In the genomic region with DNA sequence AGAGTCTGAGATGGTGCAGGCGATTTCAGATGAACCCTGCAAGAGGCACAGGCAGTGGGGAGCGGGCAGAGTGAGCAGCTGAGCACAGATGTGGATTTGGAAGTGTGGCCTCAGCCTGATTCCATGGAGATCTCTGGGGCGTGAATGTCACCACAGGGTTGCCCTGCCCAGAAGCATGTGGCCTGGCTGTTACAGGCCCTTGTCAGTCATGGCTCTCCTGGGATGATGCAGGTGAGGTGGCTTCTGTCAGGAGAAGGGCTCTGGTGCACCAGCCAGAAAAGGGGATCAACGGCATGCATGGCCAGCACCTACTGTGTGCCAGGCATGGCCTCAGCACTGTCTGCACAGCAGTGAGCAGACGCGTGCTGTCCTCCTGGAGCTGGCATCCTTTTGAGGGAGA, we compare ENCODE assay signal across 24 cellular contexts. TPM values are rescaled to one million over a fixed set of nuclear protein-coding genes. Genes with fewer than 3 reads are reported as not detected.
A peak's percentile ranks its signal among the peaks of the same experiment; 100 is the strongest.
DNase-seq lines count a peak whose midpoint lies in the region; TF ChIP-seq lines count a peak whose summit lies in the region.
"Had no signal": no experiment of that assay in that cellular context is flagged by ENCODE, and none has a peak within 500 bp of the region (broad histone marks: within the 10 kb centered on the region; RNA-seq: fewer than 3 reads in every experiment).

No MANE protein-coding gene starts in this region.

- peak; percentile 10 for DNase-seq in activated T-cell treated with anti-CD3 and anti-CD28 coated beads, Interleukin-2, amount 50 U/mL, for 1 hour
- DNase-seq in activated T-cell treated with anti-CD3 and anti-CD28 coated beads, Interleukin-2, amount 50 U/mL, for 24 hours = no peak
- DNase-seq in myocyte (ENCODE audit: low read depth) = peak; percentile 10
- no peak for DNase-seq in tibial nerve (ENCODE audit: low spot score in 2 of 2)
- DNase-seq in GDM1 (lab: John Stamatoyannopoulos, UW) = no peak
- no peak for DNase-seq in SKM-1 treated with dmso at 0.1 percent for 144 hours (lab: John Stamatoyannopoulos, UW; ENCODE audit: unreplicated experiment)
- DNase-seq in OCI-M2 (lab: John Stamatoyannopoulos, UW; ENCODE audit: unreplicated experiment) = no peak
- DNase-seq: AML-193, COR-L47, H7, HFFc6, IMR-90, Karpas-422, MM.1S, NCI-H1092, NCI-H1436 treated with DMSO at 0.1 percent for 48 hours, NCI-H2029, NCI-H345, NCI-H524 treated with DMSO at 0.1 percent for 48 hours, PC-9 had no signal

- H3K27me3 Mint-ChIP-seq in activated T-cell treated with anti-CD3 and anti-CD28 coated beads, Interleukin-2, amount 50 U/mL, for 24 hours = no peaks in the 10 kb centered on the region

- H3K27ac Mint-ChIP-seq in activated T-cell treated with anti-CD3 and anti-CD28 coated beads, Interleukin-2, amount 50 U/mL, for 24 hours = no peak overlapping the region
- H3K27ac Mint-ChIP-seq: HFFc6 had no signal

- H3K36me3 ChIP-seq in tibial nerve = peaks cover 0 to 42% (median 0%) of the 10 kb centered on the region in 3 donors

- TF ChIP-seq POLR2A in tibial nerve (IDR thresholded peaks at IDR 0.05) = no peak

- 79 to 92% methylated on average over 6 of the region's 6 CpGs for WGBS in tibial nerve, 2 donors

- H3K9me3 ChIP-seq in tibial nerve = peaks cover 0 to 7% (median 0%) of the 10 kb centered on the region in 4 donors

- peaks cover 3 to 55% (median 19%) of the 10 kb centered on the region in 4 donors for H3K4me1 ChIP-seq in tibial nerve

- TF ChIP-seq EP300 in tibial nerve (IDR thresholded peaks at IDR 0.05) = no peak

- peak overlapping the region; percentile 86 for H3K27ac ChIP-seq in cingulate gyrus (ENCODE audit: low read depth, low read length)
- peak overlapping the region in 3 of 4 donors; percentile 10 to 77 (median 57) for H3K27ac ChIP-seq in tibial nerve
- H3K27ac ChIP-seq: 22Rv1, C4-2B, HL-60, PC-9 had no signal

- TF ChIP-seq CTCF in tibial nerve (IDR thresholded peaks at IDR 0.05) = no peak

- H3K4me1 Mint-ChIP-seq in activated T-cell treated with anti-CD3 and anti-CD28 coated beads, Interleukin-2, amount 50 U/mL, for 24 hours (ENCODE audit: low read depth) = no peaks in the 10 kb centered on the region

- H3K4me3 Mint-ChIP-seq in activated T-cell treated with anti-CD3 and anti-CD28 coated beads, Interleukin-2, amount 50 U/mL, for 24 hours = no peak overlapping the region
- H3K4me3 Mint-ChIP-seq: HFFc6 had no signal

- no peaks in the 10 kb centered on the region for H3K27me3 ChIP-seq in tibial nerve

- H3K9me3 Mint-ChIP-seq in activated T-cell treated with anti-CD3 and anti-CD28 coated beads, Interleukin-2, amount 50 U/mL, for 24 hours = no peaks in the 10 kb centered on the region
- H3K9me3 Mint-ChIP-seq: HFFc6 had no signal

- H3K4me3 ChIP-seq in tibial nerve = no peak overlapping the region
- H3K4me3 ChIP-seq: PC-9 had no signal

- peaks cover 4% of the 10 kb centered on the region for H3K36me3 Mint-ChIP-seq in activated T-cell treated with anti-CD3 and anti-CD28 coated beads, Interleukin-2, amount 50 U/mL, for 24 hours (ENCODE audit: low read depth)

RNA-seq across cellular contexts. Expression of a gene that starts 11.9 kb away (rescaled TPM):
- total RNA-seq in myocyte = 12.6 and 15.1 TPM in 2 replicates
- polyA plus RNA-seq in myocyte (2012) = 20.9 TPM
- 10 to 100 TPM; 20.9 to 25.1 (median 23.9) TPM for total RNA-seq in tibial nerve

RNA-seq across cellular contexts. Expression of a gene that starts 56.9 kb away (rescaled TPM):
- 0.91 and 2.4 TPM in 2 replicates for total RNA-seq in myocyte
- 0.43 TPM for polyA plus RNA-seq in myocyte (2012)
- 100 to 1,000 TPM; 185 to 445 (median 240) TPM for total RNA-seq in tibial nerve

Comparison
In these comparisons a context has a peak if more than half of its experiments do, and no peak if none do; other contexts are left out.
1. DNase-seq: peak in activated T-cell treated with anti-CD3 and anti-CD28 coated beads, Interleukin-2, amount 50 U/mL, for 1 hour (single experiment) and myocyte (single experiment); none in activated T-cell treated with anti-CD3 and anti-CD28 coated beads, Interleukin-2, amount 50 U/mL, for 24 hours (single experiment), tibial nerve (0 of 2), GDM1 (single experiment), SKM-1 treated with dmso at 0.1 percent for 144 hours (single experiment) and OCI-M2 (single experiment).
2. RNA of a gene that starts 56.9 kb away (total RNA-seq): 185 to 445 TPM in tibial nerve; 0.91 to 2.4 TPM in myocyte; every median in the first group is over 10 times any median in the second.